8 cellular contexts compared by ENCODE assay signal in the genomic region with DNA sequence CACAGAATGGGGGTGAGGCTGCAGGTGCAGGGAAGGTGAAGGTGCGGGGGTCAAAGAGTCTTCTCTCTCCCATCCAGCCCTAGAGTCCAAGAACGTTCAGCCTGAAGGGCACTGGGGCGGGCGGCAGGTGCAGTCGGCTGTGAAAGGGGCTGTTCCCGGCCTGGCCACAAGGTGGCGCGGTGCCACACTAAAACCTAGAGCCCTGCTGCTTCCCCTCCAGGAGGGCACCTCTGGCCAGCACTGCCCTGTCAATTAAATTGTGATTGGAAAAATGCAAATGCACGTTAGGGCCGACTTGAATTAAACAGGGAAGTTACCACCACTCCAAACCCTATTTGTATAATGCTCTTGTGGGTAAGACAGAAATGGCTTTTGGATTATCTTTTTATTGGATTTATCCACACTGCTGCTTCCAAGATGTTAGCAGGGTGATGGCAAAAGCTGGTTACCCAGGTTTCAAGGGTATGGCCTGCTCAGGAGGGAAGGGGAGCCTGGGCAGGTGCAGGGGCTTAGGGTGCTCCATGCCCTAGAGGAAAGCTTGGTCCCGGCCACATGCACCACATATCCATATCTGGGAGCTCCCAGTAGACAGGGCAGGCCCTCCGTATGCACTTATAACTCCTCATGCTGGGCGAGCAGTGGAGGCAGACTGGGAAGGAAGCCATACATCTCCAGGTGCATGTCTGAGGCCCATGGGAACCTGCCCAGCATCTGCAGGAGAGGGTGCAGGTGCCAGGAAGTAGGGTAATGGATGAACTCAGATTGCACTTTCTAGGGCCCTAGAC.
A peak's percentile ranks its signal among the peaks of the same experiment; 100 is the strongest.
DNase-seq lines count a peak whose midpoint lies in the region; ATAC-seq, FAIRE-seq and TF ChIP-seq lines count a peak whose summit lies in the region.

No MANE protein-coding gene starts in this region.

- no peaks in the 10 kb centered on the region for H3K9me3 ChIP-seq in cardiac muscle cell (ENCODE audit: low read depth)
- H3K9me3 ChIP-seq in psoas muscle, result no peaks in the 10 kb centered on the region

- no peak overlapping the region for H3K4me3 Mint-ChIP-seq in activated naive CD8-positive, alpha-beta T cell treated with anti-CD3 and anti-CD28 coated beads for 36 hours

- H3K36me3 ChIP-seq in cardiac muscle cell, result peaks cover 13% of the 10 kb centered on the region
- H3K36me3 ChIP-seq in psoas muscle (ENCODE audit: insufficient read depth in 1 of 2, low read depth in 1 of 2), result no peaks in the 10 kb centered on the region

- no peaks in the 10 kb centered on the region for H3K36me3 Mint-ChIP-seq in activated naive CD8-positive, alpha-beta T cell treated with anti-CD3 and anti-CD28 coated beads for 36 hours

- H3K9me3 Mint-ChIP-seq in activated naive CD8-positive, alpha-beta T cell treated with anti-CD3 and anti-CD28 coated beads for 36 hours, result no peaks in the 10 kb centered on the region

- H3K4me3 ChIP-seq in AG09309 (ENCODE audit: control insufficient read depth, low read depth, low read length), result no peak overlapping the region
- H3K4me3 ChIP-seq in NB4 (ENCODE audit: low read depth, low read length), result no peak overlapping the region
- no peak overlapping the region for H3K4me3 ChIP-seq in cardiac muscle cell
- H3K4me3 ChIP-seq in psoas muscle, result no peak overlapping the region

- TF ChIP-seq CTCF in AG09309 (IDR thresholded peaks at IDR 0.05; ENCODE audit: control insufficient read depth, insufficient read depth, low read depth, low read length, missing control alignments), result peak; percentile 92
- peak; percentile 86 for TF ChIP-seq CTCF in NB4 (IDR thresholded peaks at IDR 0.05; ENCODE audit: low read depth, low read length)
- TF ChIP-seq CTCF in cardiac muscle cell (IDR thresholded peaks at IDR 0.05; ENCODE audit: low read depth, low read length), result peak; percentile 92
- peak; percentile 95 for TF ChIP-seq CTCF in psoas muscle (IDR thresholded peaks at IDR 0.05)

- peaks cover 3% of the 10 kb centered on the region for H3K4me1 Mint-ChIP-seq in activated naive CD8-positive, alpha-beta T cell treated with anti-CD3 and anti-CD28 coated beads for 36 hours

- no peak for DNase-seq in AG09309 (ENCODE audit: low read depth)
- DNase-seq in NB4 (ENCODE audit: low read depth), result peak; percentile 64
- peak; percentile 62 for DNase-seq in SW480 (ENCODE audit: low spot score)
- DNase-seq in activated naive CD8-positive, alpha-beta T cell treated with anti-CD3 and anti-CD28 coated beads for 36 hours, result peak; percentile 69
- DNase-seq in cardiac muscle cell (ENCODE audit: low read depth in 1 of 2, low spot score in 1 of 2), result peak; percentile 68 to 82
- DNase-seq in psoas muscle, result peak; percentile 80 to 86
- peak; percentile 88 for DNase-seq in urothelium cell line (ENCODE audit: low spot score)

- 15 to 17% (median 17%) methylated on average over 13 of the region's 13 CpGs for WGBS in psoas muscle, 3 donors

- no peaks in the 10 kb centered on the region for H3K27me3 Mint-ChIP-seq in activated naive CD8-positive, alpha-beta T cell treated with anti-CD3 and anti-CD28 coated beads for 36 hours

- intact Hi-C loops in psoas muscle (cut with DNase I), result loop anchor here (1.0 to 5.0 kb wide), 3 partner anchors 160 to 228 kb away; no protein-coding TSS in a partner anchor

- H3K4me1 ChIP-seq in cardiac muscle cell (ENCODE audit: low read depth) (peaks cover 17% of the 10 kb centered on the region), psoas muscle (no peaks in the 10 kb centered on the region)

- no peak for TF ChIP-seq POLR2A in NB4 (IDR thresholded peaks at IDR 0.05; ENCODE audit: extremely low read depth, insufficient read length)

- no peak overlapping the region for H3K27ac Mint-ChIP-seq in activated naive CD8-positive, alpha-beta T cell treated with anti-CD3 and anti-CD28 coated beads for 36 hours

- peak; percentile 96 for FAIRE-seq in urothelium cell line (lab: Jason Lieb, UNC)

- H3K27ac ChIP-seq in cardiac muscle cell (no peak overlapping the region), psoas muscle (no peak overlapping the region)

- ATAC-seq in GM19023 (IDR thresholded peaks at IDR 0.05; ENCODE audit: unreplicated experiment) (peak; percentile 81), psoas muscle (peak; percentile 87 to 95 (median 91))

- H3K27me3 ChIP-seq in cardiac muscle cell (peaks cover 8% of the 10 kb centered on the region), psoas muscle (ENCODE audit: insufficient read depth in 3 of 3, low read length in 2 of 3) (no peaks in the 10 kb centered on the region)
